In the genomic region with DNA sequence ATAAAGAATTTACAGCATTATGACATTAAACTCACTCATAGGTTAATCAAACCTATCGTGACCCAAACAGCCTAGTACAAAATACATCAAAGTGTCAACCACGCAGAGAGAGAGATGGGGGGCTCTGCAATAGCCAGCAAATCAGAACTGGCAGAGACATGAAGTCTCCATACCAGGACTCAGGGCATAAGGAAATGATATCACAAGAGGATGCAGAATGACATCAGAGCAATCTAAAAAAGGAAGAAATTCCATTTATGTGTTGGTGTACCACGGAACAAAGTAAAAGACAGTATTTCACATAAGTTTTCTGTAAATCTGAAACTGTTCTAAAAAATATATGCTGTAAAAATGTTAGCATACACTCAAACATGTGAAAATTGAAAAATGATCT, we compare ENCODE assay signal across 13 cellular contexts. TPM values are rescaled to one million over a fixed set of nuclear protein-coding genes. Genes with fewer than 3 reads are reported as not detected.
DNase-seq lines count a peak whose midpoint lies in the region; ATAC-seq and TF ChIP-seq lines count a peak whose summit lies in the region.
"Had no signal": no experiment of that assay in that cellular context is flagged by ENCODE, and none has a peak within 500 bp of the region (broad histone marks: within the 10 kb centered on the region; RNA-seq: fewer than 3 reads in every experiment).

No MANE protein-coding gene starts in this region.

- no peak overlapping the region for H3K9ac ChIP-seq in rectal smooth muscle tissue (ENCODE audit: low read length)

- no peaks in the 10 kb centered on the region for H3K27me3 ChIP-seq in DOHH2 (ENCODE audit: control insufficient read depth, low read length)
- H3K27me3 ChIP-seq in foreskin keratinocyte = no peaks in the 10 kb centered on the region
- no peaks in the 10 kb centered on the region for H3K27me3 ChIP-seq in rectal smooth muscle tissue (ENCODE audit: control insufficient read depth, insufficient read depth, low read length)
- H3K27me3 ChIP-seq in WERI-Rb-1 (ENCODE audit: insufficient read depth, low read depth, severe bottlenecking) = no peaks in the 10 kb centered on the region

- H3K27me3 Mint-ChIP-seq in T-helper 17 cell = no peaks in the 10 kb centered on the region

- H3K9me3 ChIP-seq in DOHH2 (ENCODE audit: control insufficient read depth, insufficient read depth, low read length) (no peaks in the 10 kb centered on the region), T-helper 17 cell (ENCODE audit: control insufficient read depth, low read length, poor library complexity, severe bottlenecking) (no peaks in the 10 kb centered on the region), WERI-Rb-1 (ENCODE audit: severe bottlenecking) (no peaks in the 10 kb centered on the region)

- peak overlapping the region; percentile 83 for H3K27ac Mint-ChIP-seq in T-helper 17 cell

- DNase-seq in T-helper 17 cell = no peak
- DNase-seq in foreskin keratinocyte = no peak
- DNase-seq in WERI-Rb-1 = no peak
- no peak for DNase-seq in ureter (ENCODE audit: low spot score)
- DNase-seq: activated CD8-positive, alpha-beta memory T cell treated with anti-CD3 and anti-CD28 coated beads for 24 hours; caudate nucleus; DMS79 treated with DMSO at 0.1 percent for 48 hours; HCEC 1CT; NCI-H146 had no signal

- H4K20me1 ChIP-seq in DOHH2 (ENCODE audit: control insufficient read depth, insufficient read depth, low read depth, low read length) = peaks cover 8% of the 10 kb centered on the region; the same call in 1 of the 2 replicates

- peak overlapping the region; percentile 100 for H3K4me2 ChIP-seq in DOHH2 (ENCODE audit: low read length)

- H3K9me2 ChIP-seq in DOHH2 (replicated peaks; ENCODE audit: control insufficient read depth, low read length) = no peaks in the 10 kb centered on the region

- no peaks in the 10 kb centered on the region for H3K36me3 ChIP-seq in DOHH2 (ENCODE audit: control insufficient read depth, low read length)
- no peaks in the 10 kb centered on the region for H3K36me3 ChIP-seq in rectal smooth muscle tissue (ENCODE audit: control insufficient read depth, insufficient read depth, low read length)
- H3K36me3 ChIP-seq in WERI-Rb-1 = no peaks in the 10 kb centered on the region

- H3K36me3 Mint-ChIP-seq in T-helper 17 cell (ENCODE audit: low read depth) = no peaks in the 10 kb centered on the region

- H3F3A ChIP-seq in DOHH2 (ENCODE audit: control insufficient read depth, insufficient read depth) = peaks cover 15% of the 10 kb centered on the region

- peaks cover 57% of the 10 kb centered on the region for H3K4me1 Mint-ChIP-seq in T-helper 17 cell

- H3K79me2 ChIP-seq in DOHH2 (ENCODE audit: control insufficient read depth, low read length) = peaks cover 100% of the 10 kb centered on the region

- ATAC-seq in T-helper 17 cell (no peak), foreskin keratinocyte (no peak), GM19351 (IDR thresholded peaks at IDR 0.05; ENCODE audit: unreplicated experiment) (no peak), HG03571 (IDR thresholded peaks at IDR 0.05; ENCODE audit: unreplicated experiment) (no peak)

- peak overlapping the region; percentile 76 for H3K4me3 ChIP-seq in DOHH2 (ENCODE audit: low read length)
- no peak overlapping the region for H3K4me3 ChIP-seq in rectal smooth muscle tissue (ENCODE audit: low read length)
- H3K4me3 ChIP-seq in WERI-Rb-1 (ENCODE audit: low read depth, low read length) = no peak overlapping the region

- no peak for TF ChIP-seq CTCF in DOHH2 (IDR thresholded peaks at IDR 0.05; ENCODE audit: low read depth, low read length, poor library complexity, severe bottlenecking)
- no peak for TF ChIP-seq CTCF in foreskin keratinocyte (conservative IDR thresholded peaks at IDR 0.05)
- no peak for TF ChIP-seq CTCF in WERI-Rb-1 (IDR thresholded peaks at IDR 0.05; ENCODE audit: low read depth, low read length)

- H3K4me3 Mint-ChIP-seq in T-helper 17 cell = no peak overlapping the region

- H3K4me1 ChIP-seq in DOHH2 (ENCODE audit: control insufficient read depth, low read length) = peaks cover 94% of the 10 kb centered on the region
- H3K4me1 ChIP-seq in foreskin keratinocyte = peaks cover 63% of the 10 kb centered on the region
- peaks cover 20% of the 10 kb centered on the region for H3K4me1 ChIP-seq in rectal smooth muscle tissue (ENCODE audit: control insufficient read depth, insufficient read depth, low read length)

- H3K27ac ChIP-seq in DOHH2 (ENCODE audit: low read depth, low read length) = peak overlapping the region; percentile 96
- H3K27ac ChIP-seq in foreskin keratinocyte = peak overlapping the region; percentile 49
- peak overlapping the region; percentile 8 for H3K27ac ChIP-seq in rectal smooth muscle tissue (ENCODE audit: low read depth, low read length)
- H3K27ac ChIP-seq in WERI-Rb-1 = no peak overlapping the region

RNA-seq across cellular contexts. Expression of a gene that starts 24.6 kb away (rescaled TPM):
- total RNA-seq in T-helper 17 cell (10 to 100 TPM; 22.9 to 34.0 TPM), foreskin keratinocyte (60.0 and 66.3 TPM in 2 replicates), ureter (28.5 TPM)
- 19.3 and 24.2 TPM in 2 replicates for polyA plus RNA-seq in foreskin keratinocyte
